In the genomic region with DNA sequence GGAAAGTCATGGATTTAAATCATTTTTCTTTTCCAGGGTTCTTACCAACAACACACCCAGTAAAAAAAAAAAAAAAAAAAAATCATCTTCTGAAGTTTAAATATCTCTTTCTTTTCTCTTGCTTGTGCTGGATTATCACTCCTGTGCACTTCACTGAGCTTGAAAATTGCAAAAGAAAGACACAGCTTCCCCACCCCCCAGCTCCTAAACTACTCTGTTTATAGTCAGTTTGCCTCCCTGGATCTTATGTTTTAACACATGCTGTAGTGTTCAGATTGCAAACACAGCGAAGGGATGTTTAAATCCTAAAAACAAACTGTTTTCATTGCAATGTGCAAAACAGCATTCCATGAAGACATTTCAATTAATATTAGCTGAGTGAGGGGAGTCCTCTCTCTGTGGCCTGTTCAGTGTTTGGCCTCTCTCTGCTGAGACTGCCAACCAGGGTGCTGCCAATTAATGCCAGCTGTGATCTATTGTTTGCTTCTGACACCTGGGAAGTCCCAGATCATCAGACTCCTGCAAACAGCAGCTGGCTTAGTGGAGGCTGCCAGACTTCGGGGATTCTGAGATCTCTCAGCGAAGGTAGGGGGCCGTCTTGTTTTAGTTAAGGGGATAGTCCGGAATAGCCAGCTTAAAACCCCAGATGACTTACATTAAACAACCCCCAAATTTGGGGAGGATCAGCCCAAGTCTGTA, we compare ENCODE assay signal across 1 cellular context.
TF ChIP-seq lines count a peak whose summit lies in the region.

No MANE protein-coding gene starts in this region.

TF ChIP-seq in IMR-90, 13 proteins besides CTCF, POLR2A, EP300 and RAD21 (continued from another document):
- TF ChIP-seq, protein P1, sequence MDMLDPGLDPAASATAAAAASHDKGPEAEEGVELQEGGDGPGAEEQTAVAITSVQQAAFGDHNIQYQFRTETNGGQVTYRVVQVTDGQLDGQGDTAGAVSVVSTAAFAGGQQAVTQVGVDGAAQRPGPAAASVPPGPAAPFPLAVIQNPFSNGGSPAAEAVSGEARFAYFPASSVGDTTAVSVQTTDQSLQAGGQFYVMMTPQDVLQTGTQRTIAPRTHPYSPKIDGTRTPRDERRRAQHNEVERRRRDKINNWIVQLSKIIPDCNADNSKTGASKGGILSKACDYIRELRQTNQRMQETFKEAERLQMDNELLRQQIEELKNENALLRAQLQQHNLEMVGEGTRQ (IDR thresholded peaks at IDR 0.05; ENCODE audit: low read depth, low read length) = no peak
- TF ChIP-seq NFE2L2 (IDR thresholded peaks at IDR 0.05; ENCODE audit: low read depth, low read length) = no peak
